10 cellular contexts compared by ENCODE assay signal in genomic region chr4:122747068-122747467, GRCh38.
"Had no signal": no experiment of that assay in that cellular context is flagged by ENCODE, and none has a peak within 500 bp of the region (broad histone marks: within the 10 kb centered on the region; RNA-seq: fewer than 3 reads in every experiment).

No MANE protein-coding gene starts in this region.

- H3K27ac Mint-ChIP-seq: activated T-cell treated with anti-CD3 and anti-CD28 coated beads, Interleukin-2, amount 50 U/mL, for 24 hours; stimulated activated memory B cell treated with anti-CD40 and anti-IgM and Interleukin-4, amounts not matched to agents 10 μg/mL and 1 μg/mL and 100 μg/mL, for 72 hours had no signal

- ATAC-seq: left lobe of liver; stimulated activated memory B cell treated with anti-CD40 and anti-IgM and Interleukin-4, amounts not matched to agents 10 μg/mL and 1 μg/mL and 100 μg/mL, for 72 hours had no signal

- H3K9me3 Mint-ChIP-seq: stimulated activated memory B cell treated with anti-CD40 and anti-IgM and Interleukin-4, amounts not matched to agents 10 μg/mL and 1 μg/mL and 100 μg/mL, for 72 hours had no signal

- H3K27me3 ChIP-seq: hepatocyte had no signal

- H3K4me3 ChIP-seq: esophagus squamous epithelium, hepatocyte had no signal

- DNase-seq: activated gamma-delta T cell; activated T-cell treated with anti-CD3 and anti-CD28 coated beads, Interleukin-2, amount 50 U/mL, for 24 hours; anterior cingulate cortex; cortex of kidney; effector CD4-positive, alpha-beta T cell; esophagus squamous epithelium; retina had no signal

- H3K27ac ChIP-seq: esophagus squamous epithelium, hepatocyte had no signal

- H3K4me2 ChIP-seq: hepatocyte had no signal

- H2AFZ ChIP-seq: hepatocyte had no signal

- H3K4me3 Mint-ChIP-seq: activated T-cell treated with anti-CD3 and anti-CD28 coated beads, Interleukin-2, amount 50 U/mL, for 24 hours; stimulated activated memory B cell treated with anti-CD40 and anti-IgM and Interleukin-4, amounts not matched to agents 10 μg/mL and 1 μg/mL and 100 μg/mL, for 72 hours had no signal

- H3K4me1 ChIP-seq: esophagus squamous epithelium had no signal

- H3K9me3 ChIP-seq: esophagus squamous epithelium had no signal

- H3K4me1 Mint-ChIP-seq: stimulated activated memory B cell treated with anti-CD40 and anti-IgM and Interleukin-4, amounts not matched to agents 10 μg/mL and 1 μg/mL and 100 μg/mL, for 72 hours had no signal
